Comparison of ENCODE assay signal across 8 cellular contexts in genomic region chr9:98774746-98775145, GRCh38. TPM values are rescaled to one million over a fixed set of nuclear protein-coding genes. Genes with fewer than 3 reads are reported as not detected.
DNase-seq lines count a peak whose midpoint lies in the region; ATAC-seq, FAIRE-seq and TF ChIP-seq lines count a peak whose summit lies in the region.

No MANE protein-coding gene starts in this region.

- no peaks in the 10 kb centered on the region for H3K9me3 ChIP-seq in Caco-2
- no peaks in the 10 kb centered on the region for H3K9me3 ChIP-seq in adipocyte (ENCODE audit: control insufficient read depth, low read length)
- no peaks in the 10 kb centered on the region for H3K9me3 ChIP-seq in mesenchymal stem cell (ENCODE audit: control insufficient read depth, low read length)
- H3K9me3 ChIP-seq in suprapubic skin = no peaks in the 10 kb centered on the region

- POLR2A ChIA-PET in Caco-2 (lab: Charles Lee) = no interaction called here

- CTCF ChIA-PET in Caco-2 (lab: Charles Lee) = interaction anchor here (0.6 to 1.1 kb wide), 3 partner anchors 32 to 459 kb away, joined by 3 read pairs; no protein-coding TSS in a partner anchor

- H3K36me3 ChIP-seq in Caco-2 (ENCODE audit: control insufficient read depth, insufficient read depth, low read length) = peaks cover 2% of the 10 kb centered on the region
- peaks cover 50% of the 10 kb centered on the region for H3K36me3 ChIP-seq in adipocyte (ENCODE audit: control insufficient read depth, insufficient read depth, low read length, severe bottlenecking)
- peaks cover 41 to 84% of the 10 kb centered on the region in 2 experiments for H3K36me3 ChIP-seq in mesenchymal stem cell (ENCODE audit: control insufficient read depth in 1 of 2, insufficient read depth in 2 of 2, low read depth in 1 of 2, low read length in 2 of 2)
- peaks cover 50% of the 10 kb centered on the region for H3K36me3 ChIP-seq in suprapubic skin

- no peak overlapping the region for H3K14ac ChIP-seq in mesenchymal stem cell (ENCODE audit: low read length in 2 of 2)

- no peak overlapping the region for H4K8ac ChIP-seq in mesenchymal stem cell (ENCODE audit: low read length)

- TF ChIP-seq EP300 in suprapubic skin (IDR thresholded peaks at IDR 0.05) = no peak

- H3K4me3 ChIP-seq in Caco-2 (ENCODE audit: low read depth, low read length) = no peak overlapping the region
- H3K4me3 ChIP-seq in adipocyte (ENCODE audit: low read length) = no peak overlapping the region
- H3K4me3 ChIP-seq in mesenchymal stem cell (ENCODE audit: insufficient read depth in 1 of 2, low read depth in 1 of 2, low read length in 2 of 2) = no peak overlapping the region
- H3K4me3 ChIP-seq in suprapubic skin = no peak overlapping the region

- no peak overlapping the region for H2AFZ ChIP-seq in mesenchymal stem cell (ENCODE audit: low read depth, low read length)

- no peaks in the 10 kb centered on the region for H3K9me3 Mint-ChIP-seq in Caco-2 (ENCODE audit: unreplicated experiment)

- peaks cover 21% of the 10 kb centered on the region for H3K4me1 Mint-ChIP-seq in Caco-2 (ENCODE audit: low read depth, unreplicated experiment)

- H3K36me3 Mint-ChIP-seq in Caco-2 (ENCODE audit: insufficient read depth, unreplicated experiment) = peaks cover 20% of the 10 kb centered on the region

- no peak for TF ChIP-seq POLR2A in suprapubic skin (IDR thresholded peaks at IDR 0.05)

- H3K4me2 ChIP-seq in mesenchymal stem cell (ENCODE audit: low read length, poor library complexity, severe bottlenecking) = no peak overlapping the region

- ATAC-seq in GM21717 (IDR thresholded peaks at IDR 0.05; ENCODE audit: unreplicated experiment) = no peak
- no peak for ATAC-seq in GM21576 (IDR thresholded peaks at IDR 0.05; ENCODE audit: unreplicated experiment)

- H3K27ac Mint-ChIP-seq in Caco-2 (ENCODE audit: unreplicated experiment) = peak overlapping the region; percentile 60

- H2BK12ac ChIP-seq in mesenchymal stem cell (ENCODE audit: low read length in 2 of 2) = no peak overlapping the region

- H3K18ac ChIP-seq in mesenchymal stem cell (ENCODE audit: low read depth in 1 of 2, low read length in 2 of 2) = no peak overlapping the region

- peak overlapping the region; percentile 30 for H3K4me3 Mint-ChIP-seq in Caco-2 (ENCODE audit: unreplicated experiment)

- no peak overlapping the region for H2BK15ac ChIP-seq in mesenchymal stem cell (ENCODE audit: low read depth, poor library complexity, severe bottlenecking)

- H2BK120ac ChIP-seq in mesenchymal stem cell (ENCODE audit: low read depth, low read length) = no peak overlapping the region

- H4K91ac ChIP-seq in mesenchymal stem cell (ENCODE audit: low read length) = no peak overlapping the region

- H3K27ac ChIP-seq in mesenchymal stem cell (ENCODE audit: low read length, poor library complexity, severe bottlenecking) (no peak overlapping the region), suprapubic skin (no peak overlapping the region)

- H3K9ac ChIP-seq in adipocyte (ENCODE audit: low read length) (no peak overlapping the region), mesenchymal stem cell (ENCODE audit: low read length) (no peak overlapping the region)

- TF ChIP-seq CTCF in Caco-2 (IDR thresholded peaks at IDR 0.05; ENCODE audit: insufficient read depth in 1 of 2, low read depth in 1 of 2, low read length in 1 of 2, severe bottlenecking in 1 of 2, unreplicated experiment in 1 of 2) = peak in 1 of 2 experiments; percentile 45
- no peak for TF ChIP-seq CTCF in suprapubic skin (IDR thresholded peaks at IDR 0.05)

- H3K4me1 ChIP-seq in Caco-2 (peaks cover 32% of the 10 kb centered on the region), adipocyte (ENCODE audit: control insufficient read depth, insufficient read depth, low read length) (no peaks in the 10 kb centered on the region), mesenchymal stem cell (ENCODE audit: control insufficient read depth, insufficient read depth, low read depth, low read length) (peaks cover 11% of the 10 kb centered on the region), suprapubic skin (no peaks in the 10 kb centered on the region)

- H3K27me3 ChIP-seq in Caco-2 (replicated peaks; ENCODE audit: control insufficient read depth, insufficient read depth, low read length) (no peaks in the 10 kb centered on the region), adipocyte (replicated peaks; ENCODE audit: control insufficient read depth, insufficient read depth, low read length) (no peaks in the 10 kb centered on the region), mesenchymal stem cell (ENCODE audit: control insufficient read depth in 1 of 2, insufficient read depth in 1 of 2, low read length in 2 of 2) (no peaks in the 10 kb centered on the region), suprapubic skin (no peaks in the 10 kb centered on the region)

- BruUV-seq in Caco-2 (replicated peaks; lab: Mats Ljungman, UMichigan) = no TSS peak

- no peaks in the 10 kb centered on the region for H3K27me3 Mint-ChIP-seq in Caco-2 (ENCODE audit: insufficient read depth, unreplicated experiment)

- no peak overlapping the region for H2BK5ac ChIP-seq in mesenchymal stem cell (ENCODE audit: low read depth, low read length, poor library complexity, severe bottlenecking)

- DNase-seq in Caco-2 (no peak), HTR-8/SVneo (ENCODE audit: insufficient read length, low spot score) (peak; percentile 31), adipocyte (ENCODE audit: low read depth) (peak; percentile 19), mesenchymal stem cell (peak; percentile 21), suprapubic skin (ENCODE audit: low spot score in 2 of 2) (no peak)
- no peak for DNase-seq in central memory CD4-positive, alpha-beta T cell

- no peak overlapping the region for H3K4ac ChIP-seq in mesenchymal stem cell (ENCODE audit: low read depth in 1 of 2, low read length in 2 of 2)

- 89% methylated on average over 9 of the region's 9 CpGs for WGBS in mesenchymal stem cell
- 95% methylated on average over 6 of the region's 9 CpGs for WGBS in suprapubic skin

- intact Hi-C loops in Caco-2 (cut with micrococcal nuclease; ENCODE audit: unreplicated experiment) = loop anchor here (1.0 to 5.0 kb wide), 2 partner anchors 227 to 459 kb away; no protein-coding TSS in a partner anchor

- no peak overlapping the region for H3K23ac ChIP-seq in mesenchymal stem cell (ENCODE audit: low read length in 2 of 2)

- H2AK5ac ChIP-seq in mesenchymal stem cell (ENCODE audit: low read length, severe bottlenecking) = no peak overlapping the region

- H3K79me1 ChIP-seq in mesenchymal stem cell (replicated peaks; ENCODE audit: low read length, poor library complexity, severe bottlenecking) = no peaks in the 10 kb centered on the region

- FAIRE-seq in HTR-8/SVneo (lab: Jason Lieb, UNC) = no peak

RNA-seq across cellular contexts. Expression of gene ANKS6, which starts 21.6 kb away (rescaled TPM):
- total RNA-seq in Caco-2 (2022) (21.1 and 27.8 TPM in 2 replicates), suprapubic skin (10 to 100 TPM in 2 of 4 donors, 1 to 10 TPM in 2; 7.0 to 37.8 (median 10.3) TPM)
- polyA plus RNA-seq in mesenchymal stem cell (2013, experiment 1 of 2) = 12.3 TPM
- polyA plus RNA-seq in mesenchymal stem cell (2013, experiment 2 of 2) = 11.9 TPM

RNA-seq across cellular contexts. Expression of gene GALNT12, which starts 32.7 kb away (rescaled TPM):
- total RNA-seq in Caco-2 (2022) (3.6 and 3.9 TPM in 2 replicates), suprapubic skin (1 to 10 TPM; 1.4 to 8.0 (median 5.5) TPM)
- 0.68 TPM for polyA plus RNA-seq in mesenchymal stem cell (2013, experiment 1 of 2)
- 0.67 TPM for polyA plus RNA-seq in mesenchymal stem cell (2013, experiment 2 of 2)

Comparison
In these comparisons a context has a peak if more than half of its experiments do, and no peak if none do; other contexts are left out.
1. DNase-seq: peak in HTR-8/SVneo (single experiment), adipocyte (single experiment) and mesenchymal stem cell (single experiment); none in Caco-2 (0 of 2), suprapubic skin (0 of 2) and central memory CD4-positive, alpha-beta T cell (single experiment).